ENCODE assay signal across 17 cellular contexts in the genomic region with DNA sequence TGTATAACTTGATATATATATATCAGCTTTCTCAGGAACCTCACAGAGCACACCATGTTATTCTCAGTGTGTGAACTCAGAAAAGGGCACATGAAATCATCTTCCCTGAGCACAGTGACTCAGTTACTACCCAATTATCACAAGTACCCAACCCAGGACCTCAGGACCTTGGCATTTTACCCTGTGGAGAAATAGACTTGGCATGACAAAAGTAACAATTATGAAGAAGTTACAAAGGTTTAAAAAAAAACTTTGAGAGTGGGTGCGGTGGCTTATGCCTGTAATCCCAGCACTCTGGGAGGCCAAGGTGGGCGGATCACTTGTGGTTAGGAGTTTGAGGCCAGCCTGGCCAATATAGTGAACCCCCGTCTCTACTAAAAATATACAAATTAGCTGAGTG. TPM values are rescaled to one million over a fixed set of nuclear protein-coding genes. Genes with fewer than 3 reads are reported as not detected.
"Had no signal": no experiment of that assay in that cellular context is flagged by ENCODE, and none has a peak within 500 bp of the region (broad histone marks: within the 10 kb centered on the region; RNA-seq: fewer than 3 reads in every experiment).

No MANE protein-coding gene starts in this region.

- ATAC-seq: body of pancreas; effector memory CD8-positive, alpha-beta T cell; heart left ventricle; left lobe of liver; stimulated activated naive CD8-positive, alpha-beta T cell treated with anti-CD3 and anti-CD28 coated beads, Interleukin-15, amount 100 ng/mL, for 72 hours had no signal

- H3K9me3 ChIP-seq: body of pancreas, heart left ventricle, psoas muscle, sigmoid colon, thoracic aorta, uterus had no signal

- H3K27me3 ChIP-seq: body of pancreas, sigmoid colon, uterus had no signal

- H3K4me3 ChIP-seq: body of pancreas, heart left ventricle, psoas muscle, sigmoid colon, thoracic aorta, uterus had no signal

- H3K36me3 ChIP-seq: heart left ventricle, sigmoid colon, thoracic aorta, uterus had no signal

- H3K4me1 ChIP-seq: body of pancreas, uterus had no signal

- DNase-seq: activated CD4-positive, alpha-beta T cell treated with anti-CD3 and anti-CD28 coated beads, Interleukin-2, amount 10 ng/mL, durations not matched to agents 7 days and 5 days; activated CD4-positive, CD25-positive, alpha-beta regulatory T cell; activated CD8-positive, alpha-beta memory T cell treated with anti-CD3 and anti-CD28 coated beads for 24 hours; activated naive CD4-positive, alpha-beta T cell treated with anti-CD3 and anti-CD28 coated beads, Interleukin-2, amount 50 U/mL, for 16 hours; amniotic stem cell; body of pancreas; effector memory CD8-positive, alpha-beta T cell; erythroblast; foreskin melanocyte; heart left ventricle; psoas muscle; sigmoid colon; stimulated activated CD4-positive, alpha-beta T cell treated with anti-CD3 and anti-CD28 coated beads, Interleukin-4, amount 100 ng/mL, for 1 hour; stimulated activated naive CD8-positive, alpha-beta T cell treated with anti-CD3 and anti-CD28 coated beads, Interleukin-15, amount 100 ng/mL, for 72 hours; uterus had no signal

- H3K27ac ChIP-seq: body of pancreas, heart left ventricle, psoas muscle, sigmoid colon, thoracic aorta, uterus had no signal

RNA-seq across cellular contexts. Expression of gene ONECUT1, which starts 52.4 kb away (rescaled TPM):
- total RNA-seq: activated CD4-positive, alpha-beta T cell treated with anti-CD3 and anti-CD28 coated beads, Interleukin-2, amount 10 ng/mL, durations not matched to agents 7 days and 5 days; heart left ventricle; psoas muscle; uterus had no signal
- polyA plus RNA-seq: heart left ventricle, psoas muscle, sigmoid colon had no signal
